19 cellular contexts compared by ENCODE assay signal in the genomic region with DNA sequence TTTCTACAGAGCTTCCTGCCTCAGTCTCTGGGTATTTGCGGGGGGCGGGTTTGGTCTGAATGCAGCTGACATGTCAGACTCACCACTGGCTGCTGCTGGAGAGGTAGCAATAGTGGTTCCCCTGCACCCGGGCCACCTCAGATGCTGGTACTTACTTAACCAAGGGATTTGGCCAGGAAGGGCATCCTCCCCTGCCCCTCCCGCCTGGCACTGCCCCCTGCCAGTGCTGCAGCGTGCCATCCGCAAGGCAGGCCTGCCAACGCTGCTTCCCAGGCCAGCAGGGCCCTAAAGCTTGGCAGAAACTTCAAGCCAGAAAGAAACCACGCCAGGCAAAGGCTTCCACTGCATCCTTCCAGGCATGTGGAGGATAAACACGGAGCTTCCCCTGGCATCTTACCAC. TPM values are rescaled to one million over a fixed set of nuclear protein-coding genes. Genes with fewer than 3 reads are reported as not detected.
DNase-seq lines count a peak whose midpoint lies in the region; ATAC-seq, FAIRE-seq and TF ChIP-seq lines count a peak whose summit lies in the region.
"Had no signal": no experiment of that assay in that cellular context is flagged by ENCODE, and none has a peak within 500 bp of the region (broad histone marks: within the 10 kb centered on the region; RNA-seq: fewer than 3 reads in every experiment).

No MANE protein-coding gene starts in this region.

- CTCF ChIA-PET in HepG2 (lab: Yijun Ruan, JAX; ENCODE audit: low intra/inter-chr PET ratio, low total read pairs) = no interaction called here

- peaks cover 39 to 54% of the 10 kb centered on the region in 2 experiments for H3K4me1 Mint-ChIP-seq in H9
- H3K4me1 Mint-ChIP-seq in brain = peaks cover 41% of the 10 kb centered on the region

- DNase-seq in H9 (no peak), HepG2 (ENCODE audit: low spot score) (no peak), H54 (ENCODE audit: insufficient read length, low spot score) (no peak)
- DNase-seq: activated naive CD8-positive, alpha-beta T cell treated with anti-CD3 and anti-CD28 coated beads, Interleukin-2, amount 10 ng/mL, durations not matched to agents 7 days and 5 days; activated T-cell treated with anti-CD3 and anti-CD28 coated beads, Interleukin-2, amount 50 U/mL, for 72 hours; central memory CD4-positive, alpha-beta T cell; IMR-90; left cardiac atrium; NCI-H2029 treated with DMSO at 0.1 percent for 48 hours; occipital lobe; PC-9; stimulated activated CD4-positive, alpha-beta T cell treated with anti-CD3 and anti-CD28 coated beads, Interleukin-1b, Interleukin-23, amount 100 ng/mL, for 48 hours; uterus had no signal

- H3K4ac ChIP-seq in H9 (ENCODE audit: low read depth, low read length) = no peak overlapping the region

- H3K9ac ChIP-seq in H9 (ENCODE audit: extremely low read depth, insufficient read length, low read length) = no peak overlapping the region
- H3K9ac ChIP-seq in HepG2 (ENCODE audit: insufficient read depth, low read depth, low read length) = no peak overlapping the region

- in situ Hi-C loops in HepG2 (cut with HindIII; ENCODE audit: extremely low pct_ligation_motif_present, low pct_unique_long_range_greater_than_20kb) = no loop called here

- H2BK12ac ChIP-seq in H9 (ENCODE audit: insufficient read length, low read depth, low read length) = no peak overlapping the region

- no peak overlapping the region for H2AK5ac ChIP-seq in H9 (ENCODE audit: insufficient read length, low read length)

- H3K36me3 ChIP-seq in HepG2 (replicated peaks in 1 of 2; ENCODE audit: control insufficient read depth in 1 of 2, insufficient read depth in 2 of 2, low read length in 2 of 2) = peaks cover 11 to 30% of the 10 kb centered on the region in 2 experiments; a peak in 4 of 5 replicates
- H3K36me3 ChIP-seq: uterus had no signal

- no peaks in the 10 kb centered on the region for H3K9me3 Mint-ChIP-seq in H9
- no peaks in the 10 kb centered on the region for H3K9me3 Mint-ChIP-seq in brain
- H3K9me3 Mint-ChIP-seq: activated naive CD8-positive, alpha-beta T cell treated with anti-CD3 and anti-CD28 coated beads, Interleukin-2, amount 10 ng/mL, durations not matched to agents 7 days and 5 days; activated T-cell treated with anti-CD3 and anti-CD28 coated beads, Interleukin-2, amount 50 U/mL, for 72 hours had no signal

- TF ChIP-seq POLR2A in HepG2 (IDR thresholded peaks at IDR 0.05; ENCODE audit: insufficient read depth in 1 of 2, low read depth in 2 of 2, low read length in 2 of 2) = no peak
- TF ChIP-seq POLR2A in H54 (IDR thresholded peaks at IDR 0.05; ENCODE audit: low read depth, low read length) = no peak

- no peak overlapping the region for H4K91ac ChIP-seq in H9 (ENCODE audit: insufficient read length, low read depth, low read length)

- no peak for TF ChIP-seq RAD21 in HepG2 (CRISPR knock-in tag; IDR thresholded peaks at IDR 0.05)

- H4K8ac ChIP-seq in H9 (replicated peaks; ENCODE audit: insufficient read length, low read depth, low read length) = no peak overlapping the region

- H3K18ac ChIP-seq in H9 (ENCODE audit: insufficient read length, low read depth, low read length) = no peak overlapping the region

- H3K4me3 Mint-ChIP-seq in H9 (0 out of 5 replicates have a peak overlapping the region, but pooled peaks of 1 of the 2 experiments have one; percentile 40), brain (no peak overlapping the region)
- H3K4me3 Mint-ChIP-seq: activated naive CD8-positive, alpha-beta T cell treated with anti-CD3 and anti-CD28 coated beads, Interleukin-2, amount 10 ng/mL, durations not matched to agents 7 days and 5 days; activated T-cell treated with anti-CD3 and anti-CD28 coated beads, Interleukin-2, amount 50 U/mL, for 72 hours had no signal

- no peak; the same call in 1 of the 2 replicates for TF ChIP-seq CTCF in 22Rv1 (IDR thresholded peaks at IDR 0.05)
- TF ChIP-seq CTCF in H9 (conservative IDR thresholded peaks at IDR 0.05) = no peak
- TF ChIP-seq CTCF in brain (conservative IDR thresholded peaks at IDR 0.05) = no peak
- no peak for TF ChIP-seq CTCF in HepG2 (CRISPR knock-in tag; IDR thresholded peaks at IDR 0.05)

- H3K79me1 ChIP-seq in H9 (ENCODE audit: insufficient read depth, low read depth, low read length, poor library complexity, severe bottlenecking) = no peaks in the 10 kb centered on the region

- H3K23ac ChIP-seq in H9 (ENCODE audit: insufficient read length, low read depth, low read length) = no peak overlapping the region

- peak overlapping the region; percentile 75 to 95 (median 92); a peak in 6 of 7 replicates for H3K27ac Mint-ChIP-seq in H9
- peak overlapping the region; percentile 67 to 94 (median 72) for H3K27ac Mint-ChIP-seq in brain
- H3K27ac Mint-ChIP-seq: activated naive CD8-positive, alpha-beta T cell treated with anti-CD3 and anti-CD28 coated beads, Interleukin-2, amount 10 ng/mL, durations not matched to agents 7 days and 5 days; activated T-cell treated with anti-CD3 and anti-CD28 coated beads, Interleukin-2, amount 50 U/mL, for 72 hours had no signal

- H2BK120ac ChIP-seq in H9 (ENCODE audit: low read depth, low read length, poor library complexity, severe bottlenecking) = no peak overlapping the region

- no peaks in the 10 kb centered on the region for H3K27me3 ChIP-seq in H9 (ENCODE audit: insufficient read depth, low read length)
- no peaks in the 10 kb centered on the region for H3K27me3 ChIP-seq in HepG2 (ENCODE audit: control insufficient read depth in 1 of 2, insufficient read depth in 2 of 2, low read length in 2 of 2)
- H3K27me3 ChIP-seq: uterus had no signal

- no peak overlapping the region for H3K4me3 ChIP-seq in HepG2 (replicated peaks in 1 of 3; ENCODE audit: insufficient read depth in 1 of 3, low read depth in 2 of 3, low read length in 3 of 3)
- H3K4me3 ChIP-seq: PC-9, uterus had no signal

- H3K27me3 Mint-ChIP-seq in H9 (ENCODE audit: low read depth) = no peaks in the 10 kb centered on the region; the same call in 1 of the 2 replicates
- no peaks in the 10 kb centered on the region for H3K27me3 Mint-ChIP-seq in brain
- H3K27me3 Mint-ChIP-seq: activated naive CD8-positive, alpha-beta T cell treated with anti-CD3 and anti-CD28 coated beads, Interleukin-2, amount 10 ng/mL, durations not matched to agents 7 days and 5 days had no signal

- no peak overlapping the region for H3K56ac ChIP-seq in H9 (ENCODE audit: insufficient read length, low read depth, low read length)

- no CpG with 5 or more reads among the region's 9 CpGs for WGBS in H9 (ENCODE audit: extremely low coverage, insufficient read length, low lambda C conversion rate)
- WGBS in HepG2 (ENCODE audit: low lambda C conversion rate) = 94% methylated on average over 4 of the region's 9 CpGs

- intact Hi-C loops in HepG2 (cut with micrococcal nuclease; ENCODE audit: unreplicated experiment) = no loop called here

- POLR2A ChIA-PET in HepG2 (lab: Yijun Ruan, JAX) = no interaction called here

- no peaks in the 10 kb centered on the region for H3K23me2 ChIP-seq in H9 (ENCODE audit: insufficient read length, low read depth, low read length, poor library complexity, severe bottlenecking)

- BruUV-seq in HepG2 (replicated peaks; lab: Mats Ljungman, UMichigan) = no TSS peak

- no peak overlapping the region for H2BK15ac ChIP-seq in H9 (ENCODE audit: low read depth, low read length)

- H3K36me3 Mint-ChIP-seq in H9 (ENCODE audit: insufficient read depth in 1 of 3, low read depth in 3 of 3) (peaks cover 14 to 42% (median 41%) of the 10 kb centered on the region in 3 experiments; a peak in 6 of 7 replicates), brain (peaks cover 33% of the 10 kb centered on the region)

- peaks cover 5% of the 10 kb centered on the region; the same call in 1 of the 2 replicates for H3K4me1 ChIP-seq in H9 (ENCODE audit: insufficient read depth, low read length)
- peaks cover 17% of the 10 kb centered on the region for H3K4me1 ChIP-seq in HepG2 (ENCODE audit: insufficient read depth, low read length)
- H3K4me1 ChIP-seq: uterus had no signal

- 0 out of 2 replicates have a peak overlapping the region, but pooled peaks have one; percentile 0 for H3K14ac ChIP-seq in H9 (ENCODE audit: insufficient read depth, low read length)

- H2BK20ac ChIP-seq in H9 (ENCODE audit: low read depth, low read length, poor library complexity, severe bottlenecking) = no peak overlapping the region

- FAIRE-seq in HepG2 (lab: Jason Lieb, UNC) = no peak
- no peak for FAIRE-seq in H54 (lab: Jason Lieb, UNC)
- FAIRE-seq: endometrium had no signal

- ATAC-seq in HepG2 = no peak
- ATAC-seq in GM19467 (IDR thresholded peaks at IDR 0.05; ENCODE audit: unreplicated experiment) = no peak
- ATAC-seq in HG02973 (IDR thresholded peaks at IDR 0.05; ENCODE audit: unreplicated experiment) = no peak
- no peak for ATAC-seq in HG02870 (IDR thresholded peaks at IDR 0.05; ENCODE audit: unreplicated experiment)

- H3K79me2 ChIP-seq in H9 (ENCODE audit: insufficient read depth, low read length) (no peaks in the 10 kb centered on the region), HepG2 (ENCODE audit: insufficient read depth, low read length) (no peaks in the 10 kb centered on the region)

- H4K5ac ChIP-seq in H9 (ENCODE audit: insufficient read length, low read depth, low read length) = no peak overlapping the region

- H2AFZ ChIP-seq in H9 (ENCODE audit: low read length) (no peak overlapping the region), HepG2 (ENCODE audit: low read length) (no peak overlapping the region)
- H2AFZ ChIP-seq: PC-9 had no signal

- no peak overlapping the region for H3K4me2 ChIP-seq in H9 (ENCODE audit: insufficient read depth, insufficient read length, low read length)
- H3K4me2 ChIP-seq in HepG2 (ENCODE audit: low read depth, low read length) = no peak overlapping the region
- H3K4me2 ChIP-seq: PC-9 had no signal

- TF ChIP-seq EP300 in HepG2 (IDR thresholded peaks at IDR 0.05; ENCODE audit: low read depth in 2 of 2, low read length in 2 of 2) (no peak), HepG2 (CRISPR knock-in tag; IDR thresholded peaks at IDR 0.05; ENCODE audit: borderline replicate concordance) (no peak)

- H3K9me3 ChIP-seq in H9 (ENCODE audit: control insufficient read depth, low read depth, low read length) = no peaks in the 10 kb centered on the region
- H3K9me3 ChIP-seq in HepG2 (ENCODE audit: low read length) = no peaks in the 10 kb centered on the region
- H3K9me3 ChIP-seq: uterus had no signal

- H2BK5ac ChIP-seq in H9 (ENCODE audit: insufficient read length, low read length) = no peak overlapping the region

- H3T11ph ChIP-seq in H9 (ENCODE audit: low read length) = no peak overlapping the region

- H3K27ac ChIP-seq in 22Rv1 = peak overlapping the region; percentile 44
- no peak overlapping the region for H3K27ac ChIP-seq in H9 (ENCODE audit: insufficient read length, low read depth, low read length)
- no peak overlapping the region for H3K27ac ChIP-seq in HepG2 (ENCODE audit: extremely low read length, insufficient read depth, low read length)
- H3K27ac ChIP-seq: PC-9, uterus had no signal

- H4K20me1 ChIP-seq in H9 (ENCODE audit: control insufficient read depth, insufficient read depth, insufficient read length) = no peaks in the 10 kb centered on the region
- H4K20me1 ChIP-seq in HepG2 (ENCODE audit: insufficient read depth, low read length) = no peaks in the 10 kb centered on the region; the same call in 1 of the 2 replicates

RNA-seq across cellular contexts. Expression of gene RAB35, which starts 22.1 kb away (rescaled TPM):
- total RNA-seq in H9 (2021) (60.0 and 60.6 TPM in 2 replicates), HepG2 (2016; rRNA removed; fragmentation: Illumina TruSeq; extraction: Trizol) (25.9 and 29.1 TPM in 2 replicates)
- polyA plus RNA-seq in brain (ENCODE audit: insufficient read depth, low read depth, low replicate concordance) (40.8 TPM), HepG2 (2011; rRNA removed) (25.2 and 32.2 TPM in 2 replicates)
- 3.9 and 4.0 TPM in 2 replicates for total RNA-seq in HepG2 (2016; cell fraction: cytosol; rRNA removed; fragmentation: Illumina TruSeq; extraction: Trizol; ENCODE audit: low read depth)
- 24.8 and 29.3 TPM in 2 replicates for total RNA-seq in HepG2 (2016; cell fraction: insoluble cytoplasmic fraction; rRNA removed; fragmentation: Illumina TruSeq; extraction: Trizol)
- total RNA-seq in HepG2 (2016; cell fraction: membrane; rRNA removed; fragmentation: Illumina TruSeq; extraction: Trizol) = 13.9 and 14.1 TPM in 2 replicates
- total RNA-seq in HepG2 (2016; cell fraction: nucleus; rRNA removed; fragmentation: Illumina TruSeq; extraction: Trizol) = 11.8 and 14.0 TPM in 2 replicates
- 23.4 and 25.8 TPM in 2 replicates for polyA plus RNA-seq in HepG2 (2011; cell fraction: cytosol; rRNA removed)
- 23.2 and 27.6 TPM in 2 replicates for polyA plus RNA-seq in HepG2 (2011; cell fraction: nucleus; rRNA removed)
- 24.8 and 25.8 TPM in 2 replicates for polyA plus RNA-seq in HepG2 (2012)
- polyA plus RNA-seq in HepG2 (2016; cell fraction: cytosol; fragmentation: Illumina TruSeq; extraction: Trizol; ENCODE audit: low read depth) = 4.8 and 4.9 TPM in 2 replicates
- 33.1 and 35.6 TPM in 2 replicates for polyA plus RNA-seq in HepG2 (2016; cell fraction: insoluble cytoplasmic fraction; fragmentation: Illumina TruSeq; extraction: Trizol; ENCODE audit: low read depth)
- 10.1 and 11.5 TPM in 2 replicates for polyA plus RNA-seq in HepG2 (2016; cell fraction: membrane; fragmentation: Illumina TruSeq; extraction: Trizol; ENCODE audit: low read depth)
- polyA plus RNA-seq in HepG2 (2016; cell fraction: nucleus; fragmentation: Illumina TruSeq; extraction: Trizol; ENCODE audit: insufficient read depth, low read depth) = 32.5 and 34.1 TPM in 2 replicates
- polyA minus RNA-seq in HepG2 (2011; rRNA and poly(A)+ RNA removed; ENCODE audit: low replicate concordance) = 49.8 and 64.9 TPM in 2 replicates
- 17.8 and 21.5 TPM in 2 replicates for polyA minus RNA-seq in HepG2 (2011; cell fraction: cytosol; rRNA and poly(A)+ RNA removed)
- 8.6 and 10.9 TPM in 2 replicates for polyA minus RNA-seq in HepG2 (2011; cell fraction: nucleus; rRNA and poly(A)+ RNA removed)
